ENCODE assay signal across 14 cellular contexts in genomic region chr1:77762072-77762476, GRCh38. TPM values are rescaled to one million over a fixed set of nuclear protein-coding genes. Genes with fewer than 3 reads are reported as not detected.
A peak's percentile ranks its signal among the peaks of the same experiment; 100 is the strongest.
DNase-seq lines count a peak whose midpoint lies in the region; ATAC-seq, FAIRE-seq and TF ChIP-seq lines count a peak whose summit lies in the region.
"Had no signal": no experiment of that assay in that cellular context is flagged by ENCODE, and none has a peak within 500 bp of the region (broad histone marks: within the 10 kb centered on the region; RNA-seq: fewer than 3 reads in every experiment).

No MANE protein-coding gene starts in this region.

- peaks cover 7% of the 10 kb centered on the region for H3K4me1 Mint-ChIP-seq in astrocyte (ENCODE audit: low read depth, unreplicated experiment)
- peaks cover 10% of the 10 kb centered on the region for H3K4me1 Mint-ChIP-seq in activated CD4-positive, alpha-beta T cell treated with anti-CD3 and anti-CD28 coated beads, Interleukin-2, amount 10 ng/mL, durations not matched to agents 24 days and 14 days

- H3K9me1 ChIP-seq in keratinocyte (ENCODE audit: control insufficient read depth, extremely low read depth, insufficient read depth, low read length), result peaks cover 2% of the 10 kb centered on the region

- dilution Hi-C loops in keratinocyte (cut with MboI; ENCODE audit: extremely low pct_ligation_motif_present, low sequenced_read_pairs), result no loop called here

- H3K27ac ChIP-seq in astrocyte (ENCODE audit: low read depth, low read length) (no peak overlapping the region), keratinocyte (ENCODE audit: control insufficient read depth, insufficient read depth, low read length) (no peak overlapping the region)
- H3K27ac ChIP-seq: heart left ventricle, upper lobe of right lung had no signal

- H2AFZ ChIP-seq in astrocyte (ENCODE audit: low read depth, low read length) (no peak overlapping the region), keratinocyte (ENCODE audit: control insufficient read depth, low read length) (no peak overlapping the region)

- intact Hi-C loops in activated CD4-positive, alpha-beta T cell treated with anti-CD3 and anti-CD28 coated beads, Interleukin-2, amount 10 ng/mL, durations not matched to agents 24 days and 14 days (cut with micrococcal nuclease), result no loop called here

- in situ Hi-C loops in Caki2 (cut with HindIII; ENCODE audit: low pct_unique_long_range_greater_than_20kb, low sequenced_read_pairs), result no loop called here

- peaks cover 24% of the 10 kb centered on the region for H3K79me2 ChIP-seq in astrocyte (ENCODE audit: insufficient read depth, low read length)
- peaks cover 25% of the 10 kb centered on the region for H3K79me2 ChIP-seq in keratinocyte (ENCODE audit: control insufficient read depth, insufficient read depth, low read length)

- no peaks in the 10 kb centered on the region for H3K36me3 Mint-ChIP-seq in astrocyte (ENCODE audit: low read depth, unreplicated experiment)
- H3K36me3 Mint-ChIP-seq in activated CD4-positive, alpha-beta T cell treated with anti-CD3 and anti-CD28 coated beads, Interleukin-2, amount 10 ng/mL, durations not matched to agents 24 days and 14 days (ENCODE audit: low read depth), result peaks cover 3% of the 10 kb centered on the region
- H3K36me3 Mint-ChIP-seq: memory B cell had no signal

- H3K9ac ChIP-seq in astrocyte (ENCODE audit: low read length), result no peak overlapping the region
- no peak overlapping the region for H3K9ac ChIP-seq in keratinocyte (ENCODE audit: control insufficient read depth, extremely low read depth, insufficient read depth, low read length)

- H4K20me1 ChIP-seq in astrocyte (ENCODE audit: insufficient read depth, low read length) (peaks cover 15% of the 10 kb centered on the region), keratinocyte (ENCODE audit: control insufficient read depth, extremely low read depth, insufficient read depth, low read length) (no peaks in the 10 kb centered on the region)

- H3K4me3 ChIP-seq in MG63, result no peak overlapping the region
- no peak overlapping the region for H3K4me3 ChIP-seq in astrocyte (ENCODE audit: insufficient read depth, low read depth, low read length)
- no peak overlapping the region for H3K4me3 ChIP-seq in keratinocyte (ENCODE audit: control insufficient read depth in 2 of 3, extremely low read depth in 1 of 3, insufficient read depth in 2 of 3, low read depth in 1 of 3, low read length in 3 of 3)
- H3K4me3 ChIP-seq: heart left ventricle, upper lobe of right lung had no signal

- H3K36me3 ChIP-seq in MG63 (no peaks in the 10 kb centered on the region; the same call in none of the 2 replicates), astrocyte (ENCODE audit: insufficient read depth, low read length) (no peaks in the 10 kb centered on the region), keratinocyte (ENCODE audit: control insufficient read depth in 2 of 2, extremely low read depth in 1 of 2, insufficient read depth in 2 of 2, low read length in 2 of 2) (no peaks in the 10 kb centered on the region)
- H3K36me3 ChIP-seq: heart left ventricle, upper lobe of right lung had no signal

- H3K9me3 Mint-ChIP-seq in astrocyte (ENCODE audit: unreplicated experiment), result no peaks in the 10 kb centered on the region
- no peaks in the 10 kb centered on the region for H3K9me3 Mint-ChIP-seq in activated CD4-positive, alpha-beta T cell treated with anti-CD3 and anti-CD28 coated beads, Interleukin-2, amount 10 ng/mL, durations not matched to agents 24 days and 14 days
- H3K9me3 Mint-ChIP-seq: memory B cell had no signal

- H3K4me2 ChIP-seq in astrocyte (ENCODE audit: low read length) (no peak overlapping the region), keratinocyte (ENCODE audit: control insufficient read depth, extremely low read depth, insufficient read depth, low read depth, low read length) (peak overlapping the region; percentile 12)

- H3K4me3 Mint-ChIP-seq in astrocyte (ENCODE audit: unreplicated experiment), result no peak overlapping the region
- H3K4me3 Mint-ChIP-seq in activated CD4-positive, alpha-beta T cell treated with anti-CD3 and anti-CD28 coated beads, Interleukin-2, amount 10 ng/mL, durations not matched to agents 24 days and 14 days, result no peak overlapping the region
- H3K4me3 Mint-ChIP-seq: memory B cell had no signal

- H3K27me3 Mint-ChIP-seq in astrocyte (ENCODE audit: low read depth, unreplicated experiment), result no peaks in the 10 kb centered on the region
- peaks cover 2% of the 10 kb centered on the region for H3K27me3 Mint-ChIP-seq in activated CD4-positive, alpha-beta T cell treated with anti-CD3 and anti-CD28 coated beads, Interleukin-2, amount 10 ng/mL, durations not matched to agents 24 days and 14 days

- no peak for ATAC-seq in GM19467 (IDR thresholded peaks at IDR 0.05; ENCODE audit: unreplicated experiment)
- ATAC-seq: activated CD4-positive, CD25-positive, alpha-beta regulatory T cell treated with anti-CD3 and anti-CD28 coated beads, Interleukin-2, amount 50 U/mL, for 24 hours; heart left ventricle; right cardiac atrium; upper lobe of right lung had no signal

- TF ChIP-seq CTCF in astrocyte (IDR thresholded peaks at IDR 0.05; ENCODE audit: insufficient read depth, low read depth, low read length) (no peak), keratinocyte (optimal IDR thresholded peaks at IDR 0.05 in 1 of 3, IDR thresholded peaks at IDR 0.05 in 1 of 3, conservative IDR thresholded peaks at IDR 0.05 in 1 of 3; ENCODE audit: extremely low read depth in 1 of 3, insufficient read depth in 2 of 3, low read length in 3 of 3) (no peak)

- no peak overlapping the region for H3K27ac Mint-ChIP-seq in astrocyte (ENCODE audit: unreplicated experiment)
- H3K27ac Mint-ChIP-seq in activated CD4-positive, alpha-beta T cell treated with anti-CD3 and anti-CD28 coated beads, Interleukin-2, amount 10 ng/mL, durations not matched to agents 24 days and 14 days, result no peak overlapping the region
- H3K27ac Mint-ChIP-seq: memory B cell had no signal

- no peak for FAIRE-seq in astrocyte (lab: Jason Lieb, UNC)
- FAIRE-seq in keratinocyte (lab: Jason Lieb, UNC), result peak; percentile 13

- H3K9me3 ChIP-seq in MG63, result no peaks in the 10 kb centered on the region
- no peaks in the 10 kb centered on the region for H3K9me3 ChIP-seq in astrocyte (ENCODE audit: insufficient read depth, low read depth, low read length)
- H3K9me3 ChIP-seq in keratinocyte (ENCODE audit: control insufficient read depth, low read depth, low read length), result no peaks in the 10 kb centered on the region
- H3K9me3 ChIP-seq: heart left ventricle, upper lobe of right lung had no signal

- no peaks in the 10 kb centered on the region for H3K27me3 ChIP-seq in MG63
- H3K27me3 ChIP-seq in astrocyte (ENCODE audit: insufficient read depth, low read length), result no peaks in the 10 kb centered on the region
- H3K27me3 ChIP-seq in keratinocyte (ENCODE audit: control insufficient read depth, extremely low read depth, insufficient read depth, low read length), result no peaks in the 10 kb centered on the region
- H3K27me3 ChIP-seq: heart left ventricle, upper lobe of right lung had no signal

- DNase-seq in Caki2 (ENCODE audit: low read depth) (peak; percentile 31), MG63 (peak; percentile 36), astrocyte (ENCODE audit: low read depth) (peak; percentile 69), keratinocyte (ENCODE audit: low read depth, low spot score) (peak; percentile 64), SHP77 (lab: John Stamatoyannopoulos, UW) (no peak)
- DNase-seq in activated CD4-positive, alpha-beta T cell treated with anti-CD3 and anti-CD28 coated beads, Interleukin-2, amount 50 U/mL, for 48 hours, result no peak
- no peak for DNase-seq in activated CD4-positive, alpha-beta T cell treated with anti-CD3 and anti-CD28 coated beads, Interleukin-2, amount 10 ng/mL, durations not matched to agents 24 days and 14 days
- DNase-seq: activated effector memory CD4-positive, alpha-beta T cell treated with Interleukin-2 at 50 U/mL for 16 hours; heart left ventricle; right cardiac atrium; upper lobe of right lung had no signal

- H3K4me1 ChIP-seq in astrocyte (ENCODE audit: insufficient read depth, low read length), result no peaks in the 10 kb centered on the region
- H3K4me1 ChIP-seq in keratinocyte (ENCODE audit: control insufficient read depth, extremely low read depth, insufficient read depth, low read length), result peaks cover 22% of the 10 kb centered on the region

RNA-seq across cellular contexts. Expression of gene USP33, which starts 2.4 kb away (rescaled TPM):
- total RNA-seq in Caki2 (2014; rRNA removed; shearing (Covaris generic); ENCODE audit: low replicate concordance), result 28.5 and 34.7 TPM in 2 replicates
- total RNA-seq in MG63 (2014; rRNA removed; shearing (Covaris generic); ENCODE audit: low replicate concordance), result 68.1 and 81.6 TPM in 2 replicates
- total RNA-seq in astrocyte, result 41.6 and 46.4 TPM in 2 replicates
- polyA plus RNA-seq in keratinocyte, result 25.4 to 52.0 TPM (median 28.7 TPM) in 3 replicates
- polyA plus RNA-seq in keratinocyte (2011; ENCODE audit: low read depth), result 30.0 TPM
- 13.3 and 26.6 TPM in 2 replicates for polyA plus RNA-seq in keratinocyte (2011; cell fraction: cytosol; rRNA removed)
- polyA plus RNA-seq in keratinocyte (2011; cell fraction: nucleus; rRNA removed), result 36.5 and 50.0 TPM in 2 replicates
- polyA plus RNA-seq in keratinocyte (2012; ENCODE audit: low replicate concordance), result 14.5 and 22.5 TPM in 2 replicates
- 5.0 to 39.5 TPM (median 16.5 TPM) in 3 replicates for polyA minus RNA-seq in keratinocyte
- polyA minus RNA-seq in keratinocyte (2011; cell fraction: cytosol; rRNA and poly(A)+ RNA removed), result 20.9 TPM
- 31.0 and 60.4 TPM in 2 replicates for polyA minus RNA-seq in keratinocyte (2011; cell fraction: nucleus; rRNA and poly(A)+ RNA removed)
- 39.9 and 47.4 TPM in 2 replicates for total RNA-seq in activated CD4-positive, alpha-beta T cell treated with anti-CD3 and anti-CD28 coated beads, Interleukin-2, amount 10 ng/mL, durations not matched to agents 24 days and 14 days

RNA-seq across cellular contexts. Expression of gene MIGA1, which starts 17.4 kb away (rescaled TPM):
- total RNA-seq in Caki2 (2014; rRNA removed; shearing (Covaris generic); ENCODE audit: low replicate concordance), result 2.8 and 10.4 TPM in 2 replicates
- 2.7 and 3.5 TPM in 2 replicates for total RNA-seq in MG63 (2014; rRNA removed; shearing (Covaris generic); ENCODE audit: low replicate concordance)
- total RNA-seq in astrocyte, result 17.7 and 18.7 TPM in 2 replicates
- polyA plus RNA-seq in keratinocyte, result 6.0 to 8.5 TPM (median 7.2 TPM) in 3 replicates
- polyA plus RNA-seq in keratinocyte (2011; ENCODE audit: low read depth), result 7.4 TPM
- polyA plus RNA-seq in keratinocyte (2011; cell fraction: cytosol; rRNA removed), result 2.2 and 4.1 TPM in 2 replicates
- 8.3 and 10.5 TPM in 2 replicates for polyA plus RNA-seq in keratinocyte (2011; cell fraction: nucleus; rRNA removed)
- 5.0 and 7.3 TPM in 2 replicates for polyA plus RNA-seq in keratinocyte (2012; ENCODE audit: low replicate concordance)
- 3.3 to 13.9 TPM (median 9.6 TPM) in 3 replicates for polyA minus RNA-seq in keratinocyte
- polyA minus RNA-seq in keratinocyte (2011; cell fraction: cytosol; rRNA and poly(A)+ RNA removed), result 4.4 TPM
- 10.6 and 19.7 TPM in 2 replicates for polyA minus RNA-seq in keratinocyte (2011; cell fraction: nucleus; rRNA and poly(A)+ RNA removed)
- total RNA-seq in activated CD4-positive, alpha-beta T cell treated with anti-CD3 and anti-CD28 coated beads, Interleukin-2, amount 10 ng/mL, durations not matched to agents 24 days and 14 days, result 7.5 and 7.6 TPM in 2 replicates

Comparison
In these comparisons a context has a peak if more than half of its experiments do, and no peak if none do; other contexts are left out.
1. DNase-seq: peak in Caki2 (single experiment), MG63 (single experiment), astrocyte (single experiment) and keratinocyte (single experiment); none in activated CD4-positive, alpha-beta T cell treated with anti-CD3 and anti-CD28 coated beads, Interleukin-2, amount 50 U/mL, for 48 hours (0 of 2), activated CD4-positive, alpha-beta T cell treated with anti-CD3 and anti-CD28 coated beads, Interleukin-2, amount 10 ng/mL, durations not matched to agents 24 days and 14 days (single experiment) and SHP77 (0 of 2).